Comparison of ENCODE assay signal across 1 cellular context in the genomic region with DNA sequence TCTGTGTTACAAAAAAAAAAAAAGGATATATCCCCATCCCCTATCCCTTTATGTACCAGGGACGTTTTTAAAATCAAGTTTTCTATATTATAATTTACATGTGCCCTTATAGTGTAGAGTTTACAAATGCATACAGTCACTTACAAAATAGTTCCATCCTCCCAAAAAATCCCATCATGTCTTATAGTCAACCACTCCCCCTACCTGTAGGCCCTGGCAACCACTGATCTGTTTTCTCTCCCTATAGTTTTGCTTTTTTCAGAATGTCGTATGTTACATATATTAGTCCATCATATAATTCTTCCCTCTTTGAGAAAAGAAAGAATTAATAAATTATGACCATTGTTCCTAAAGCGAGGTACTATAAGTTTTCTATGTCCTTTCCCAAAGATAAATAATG.
TF ChIP-seq lines count a peak whose summit lies in the region.

No MANE protein-coding gene starts in this region.

TF ChIP-seq in K562, 482 proteins besides CTCF, POLR2A, EP300 and RAD21:
- TF ChIP-seq, protein P1, sequence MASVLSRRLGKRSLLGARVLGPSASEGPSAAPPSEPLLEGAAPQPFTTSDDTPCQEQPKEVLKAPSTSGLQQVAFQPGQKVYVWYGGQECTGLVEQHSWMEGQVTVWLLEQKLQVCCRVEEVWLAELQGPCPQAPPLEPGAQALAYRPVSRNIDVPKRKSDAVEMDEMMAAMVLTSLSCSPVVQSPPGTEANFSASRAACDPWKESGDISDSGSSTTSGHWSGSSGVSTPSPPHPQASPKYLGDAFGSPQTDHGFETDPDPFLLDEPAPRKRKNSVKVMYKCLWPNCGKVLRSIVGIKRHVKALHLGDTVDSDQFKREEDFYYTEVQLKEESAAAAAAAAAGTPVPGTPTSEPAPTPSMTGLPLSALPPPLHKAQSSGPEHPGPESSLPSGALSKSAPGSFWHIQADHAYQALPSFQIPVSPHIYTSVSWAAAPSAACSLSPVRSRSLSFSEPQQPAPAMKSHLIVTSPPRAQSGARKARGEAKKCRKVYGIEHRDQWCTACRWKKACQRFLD (CRISPR knock-in tag; IDR thresholded peaks at IDR 0.05), result no peak
- TF ChIP-seq ESRRB (CRISPR knock-in tag; IDR thresholded peaks at IDR 0.05; ENCODE audit: borderline replicate concordance), result no peak
- no peak for TF ChIP-seq ZNF23 (CRISPR knock-in tag; IDR thresholded peaks at IDR 0.05)
- TF ChIP-seq ZNF584 (CRISPR knock-in tag; IDR thresholded peaks at IDR 0.05; ENCODE audit: low read depth), result no peak
- TF ChIP-seq SMARCB1 (IDR thresholded peaks at IDR 0.05; ENCODE audit: insufficient read length, low read depth), result no peak
- TF ChIP-seq SMC3 (conservative IDR thresholded peaks at IDR 0.05; ENCODE audit: insufficient read depth, low read depth, low read length), result no peak
